10 cellular contexts compared by ENCODE assay signal in genomic region chr17:62098623-62099231, GRCh38. TPM values are rescaled to one million over a fixed set of nuclear protein-coding genes. Genes with fewer than 3 reads are reported as not detected.
DNase-seq lines count a peak whose midpoint lies in the region; ATAC-seq lines count a peak whose summit lies in the region.
"Had no signal": no experiment of that assay in that cellular context is flagged by ENCODE, and none has a peak within 500 bp of the region (broad histone marks: within the 10 kb centered on the region; RNA-seq: fewer than 3 reads in every experiment).

No MANE protein-coding gene starts in this region.

- POLR2A ChIA-PET in activated CD4-positive, alpha-beta T cell treated with anti-CD3 and anti-CD28 coated beads for 36 hours (lab: Charles Lee), result no interaction called here

- no peaks in the 10 kb centered on the region for H3K4me1 ChIP-seq in effector memory CD4-positive, alpha-beta T cell (ENCODE audit: control insufficient read depth, insufficient read depth, low read length, poor library complexity, severe bottlenecking)

- H3K27ac ChIP-seq in effector memory CD4-positive, alpha-beta T cell (ENCODE audit: insufficient read depth, low read length, poor library complexity, severe bottlenecking), result no peak overlapping the region

- CTCF ChIA-PET in activated CD4-positive, alpha-beta T cell treated with anti-CD3 and anti-CD28 coated beads for 36 hours (lab: Charles Lee), result interaction anchor here (0.7 to 1.4 kb wide), 4 partner anchors 11 to 33 kb away, joined by 3 to 5 read pairs (median 3); no protein-coding TSS in a partner anchor

- H3K9me3 ChIP-seq in effector memory CD4-positive, alpha-beta T cell (ENCODE audit: control insufficient read depth, low read length), result no peaks in the 10 kb centered on the region

- no peak overlapping the region for H3K4me3 ChIP-seq in effector memory CD4-positive, alpha-beta T cell (ENCODE audit: insufficient read depth, low read depth, low read length, poor library complexity, severe bottlenecking)

- H3K27me3 ChIP-seq in effector memory CD4-positive, alpha-beta T cell (replicated peaks; ENCODE audit: control insufficient read depth, insufficient read depth, low read length, poor library complexity, severe bottlenecking), result no peaks in the 10 kb centered on the region

- no peak overlapping the region for H3K4me3 Mint-ChIP-seq in activated CD4-positive, alpha-beta T cell treated with anti-CD3 and anti-CD28 coated beads for 36 hours
- H3K4me3 Mint-ChIP-seq in stimulated activated memory B cell treated with anti-CD40 and anti-IgM and Interleukin-4, amounts not matched to agents 10 μg/mL and 1 μg/mL and 100 μg/mL, for 72 hours, result peak overlapping the region; percentile 37
- H3K4me3 Mint-ChIP-seq: endodermal cell had no signal

- no peak overlapping the region for H3K27ac Mint-ChIP-seq in activated CD4-positive, alpha-beta T cell treated with anti-CD3 and anti-CD28 coated beads for 36 hours
- peak overlapping the region; percentile 79 for H3K27ac Mint-ChIP-seq in stimulated activated memory B cell treated with anti-CD40 and anti-IgM and Interleukin-4, amounts not matched to agents 10 μg/mL and 1 μg/mL and 100 μg/mL, for 72 hours
- H3K27ac Mint-ChIP-seq: endodermal cell had no signal

- H3K36me3 Mint-ChIP-seq in activated CD4-positive, alpha-beta T cell treated with anti-CD3 and anti-CD28 coated beads for 36 hours (ENCODE audit: low read depth), result no peaks in the 10 kb centered on the region
- H3K36me3 Mint-ChIP-seq in stimulated activated memory B cell treated with anti-CD40 and anti-IgM and Interleukin-4, amounts not matched to agents 10 μg/mL and 1 μg/mL and 100 μg/mL, for 72 hours, result no peaks in the 10 kb centered on the region

- H3K9me3 Mint-ChIP-seq in activated CD4-positive, alpha-beta T cell treated with anti-CD3 and anti-CD28 coated beads for 36 hours (ENCODE audit: low read depth), result no peaks in the 10 kb centered on the region
- no peaks in the 10 kb centered on the region for H3K9me3 Mint-ChIP-seq in stimulated activated memory B cell treated with anti-CD40 and anti-IgM and Interleukin-4, amounts not matched to agents 10 μg/mL and 1 μg/mL and 100 μg/mL, for 72 hours
- H3K9me3 Mint-ChIP-seq: endodermal cell had no signal

- ATAC-seq in activated CD4-positive, alpha-beta T cell treated with anti-CD3 and anti-CD28 coated beads for 36 hours, result peak; percentile 35
- ATAC-seq in HG02610 (IDR thresholded peaks at IDR 0.05; ENCODE audit: unreplicated experiment) (peak; percentile 88), HG03521 (IDR thresholded peaks at IDR 0.05; ENCODE audit: unreplicated experiment) (peak; percentile 88)
- peak; percentile 95 for ATAC-seq in stimulated activated memory B cell treated with anti-CD40 and anti-IgM and Interleukin-4, amounts not matched to agents 10 μg/mL and 1 μg/mL and 100 μg/mL, for 72 hours

- H3K27me3 Mint-ChIP-seq in activated CD4-positive, alpha-beta T cell treated with anti-CD3 and anti-CD28 coated beads for 36 hours, result no peaks in the 10 kb centered on the region
- H3K27me3 Mint-ChIP-seq in stimulated activated memory B cell treated with anti-CD40 and anti-IgM and Interleukin-4, amounts not matched to agents 10 μg/mL and 1 μg/mL and 100 μg/mL, for 72 hours, result no peaks in the 10 kb centered on the region

- peaks cover 12% of the 10 kb centered on the region for H3K4me1 Mint-ChIP-seq in activated CD4-positive, alpha-beta T cell treated with anti-CD3 and anti-CD28 coated beads for 36 hours
- peaks cover 38% of the 10 kb centered on the region for H3K4me1 Mint-ChIP-seq in stimulated activated memory B cell treated with anti-CD40 and anti-IgM and Interleukin-4, amounts not matched to agents 10 μg/mL and 1 μg/mL and 100 μg/mL, for 72 hours

- no peak for DNase-seq in activated CD4-positive, alpha-beta T cell treated with anti-CD3 and anti-CD28 coated beads for 36 hours
- DNase-seq in activated CD4-positive, alpha-beta T cell treated with anti-CD3 and anti-CD28 coated beads for 1 hour, result no peak
- DNase-seq in effector memory CD4-positive, alpha-beta T cell, result no peak
- DNase-seq in dedifferentiated amniotic fluid mesenchymal stem cell (ENCODE audit: extremely low spot score), result no peak
- DNase-seq in NOMO-1 treated with DMSO at 0.1 percent for 48 hours (lab: John Stamatoyannopoulos, UW; ENCODE audit: unreplicated experiment), result no peak
- DNase-seq: 8988T, endodermal cell had no signal

- no peaks in the 10 kb centered on the region for H3K36me3 ChIP-seq in effector memory CD4-positive, alpha-beta T cell (ENCODE audit: control insufficient read depth, insufficient read depth, low read length)

- intact Hi-C loops in activated CD4-positive, alpha-beta T cell treated with anti-CD3 and anti-CD28 coated beads for 36 hours (cut with DNase I, micrococcal nuclease), result no loop called here

RNA-seq across cellular contexts. Expression of gene MED13, which starts 33.6 kb away (rescaled TPM):
- total RNA-seq in activated CD4-positive, alpha-beta T cell treated with anti-CD3 and anti-CD28 coated beads for 36 hours, result 10 to 100 TPM; 33.7 to 49.8 TPM

Comparison
In these comparisons a context has a peak if more than half of its experiments do, and no peak if none do; other contexts are left out.
1. ATAC-seq: peak in every context shown above with its lines; median percentile 95 in stimulated activated memory B cell treated with anti-CD40 and anti-IgM and Interleukin-4, amounts not matched to agents 10 μg/mL and 1 μg/mL and 100 μg/mL, for 72 hours; 88 in HG02610; 88 in HG03521; 35 in activated CD4-positive, alpha-beta T cell treated with anti-CD3 and anti-CD28 coated beads for 36 hours.